In genomic region chr20:50163570-50164317, GRCh38 we compare ENCODE assay signal across 9 cellular contexts. TPM values are rescaled to one million over a fixed set of nuclear protein-coding genes. Genes with fewer than 3 reads are reported as not detected.
A peak's percentile ranks its signal among the peaks of the same experiment; 100 is the strongest.
DNase-seq lines count a peak whose midpoint lies in the region; ATAC-seq and TF ChIP-seq lines count a peak whose summit lies in the region.
"Had no signal": no experiment of that assay in that cellular context is flagged by ENCODE, and none has a peak within 500 bp of the region (broad histone marks: within the 10 kb centered on the region; RNA-seq: fewer than 3 reads in every experiment).

No MANE protein-coding gene starts in this region.

- TF ChIP-seq CTCF in HFFc6 (IDR thresholded peaks at IDR 0.05) (no peak), WTC11 (IDR thresholded peaks at IDR 0.05) (no peak)

- H3K4me1 ChIP-seq in right cardiac atrium (ENCODE audit: control insufficient read depth, insufficient read depth, low read length) (no peaks in the 10 kb centered on the region), subcutaneous abdominal adipose tissue (ENCODE audit: control insufficient read depth in 5 of 5, insufficient read depth in 5 of 5, low read length in 5 of 5) (peaks cover 6 to 32% (median 21%) of the 10 kb centered on the region in 5 donors)

- DNase-seq in HFFc6 (no peak), WTC11 (ENCODE audit: low spot score) (no peak), right cardiac atrium (peak; percentile 42 to 69 (median 67)), middle frontal gyrus (ENCODE audit: extremely low spot score, low spot score) (no peak), NCI-H2227 (lab: John Stamatoyannopoulos, UW; ENCODE audit: unreplicated experiment) (no peak)
- DNase-seq: NCI-H526 treated with DMSO at 0.1 percent for 48 hours had no signal

- H3K27ac Mint-ChIP-seq in HFFc6 (peak overlapping the region; percentile 64), WTC11 (peak overlapping the region; percentile 10; the same call in 1 of the 2 replicates)

- H3K36me3 Mint-ChIP-seq in HFFc6 (ENCODE audit: low read depth) (no peaks in the 10 kb centered on the region), WTC11 (no peaks in the 10 kb centered on the region)

- intact Hi-C loops in right cardiac atrium (cut with DNase I): loop anchor here in 1 of 4 donors (10.0 kb wide), 1 partner anchor 179 kb away; the partner anchor contains the start of gene SNAI1

- CTCF ChIA-PET in WTC11 (lab: Charles Lee): interaction anchor here (1.3 kb wide), 1 partner anchor 10 kb away, joined by 4 read pairs; the partner anchor contains the start of gene PEDS1

- POLR2A ChIA-PET in WTC11 (lab: Charles Lee): no interaction called here

- H3K27me3 ChIP-seq in right cardiac atrium (ENCODE audit: control insufficient read depth, insufficient read depth) (no peaks in the 10 kb centered on the region), subcutaneous abdominal adipose tissue (ENCODE audit: control insufficient read depth in 5 of 5, insufficient read depth in 4 of 5, low read length in 5 of 5) (no peaks in the 10 kb centered on the region)

- H3K4me1 Mint-ChIP-seq in HFFc6 (ENCODE audit: low read depth) (peaks cover 41% of the 10 kb centered on the region), WTC11 (peaks cover 20% of the 10 kb centered on the region)

- peaks cover 5% of the 10 kb centered on the region; the same call in 1 of the 2 replicates for H3K27me3 Mint-ChIP-seq in HFFc6 (ENCODE audit: insufficient read depth)
- H3K27me3 Mint-ChIP-seq in WTC11 (ENCODE audit: low read depth): peaks cover 3% of the 10 kb centered on the region; the same call in 1 of the 2 replicates

- 66% methylated on average over 9 of the region's 9 CpGs for WGBS in right cardiac atrium

- H3K4me3 Mint-ChIP-seq in HFFc6 (no peak overlapping the region), WTC11 (no peak overlapping the region)

- H3K9me3 Mint-ChIP-seq in HFFc6 (no peaks in the 10 kb centered on the region), WTC11 (no peaks in the 10 kb centered on the region)

- H3K9ac ChIP-seq in subcutaneous abdominal adipose tissue (ENCODE audit: low read length in 5 of 5): peak overlapping the region in 2 of 5 donors; percentile 26 to 28

- H3K36me3 ChIP-seq in subcutaneous abdominal adipose tissue (ENCODE audit: control insufficient read depth in 5 of 5, insufficient read depth in 5 of 5, low read length in 5 of 5): no peaks in the 10 kb centered on the region

- H3K4me3 ChIP-seq in right cardiac atrium (ENCODE audit: low read length): no peak overlapping the region
- no peak overlapping the region for H3K4me3 ChIP-seq in subcutaneous abdominal adipose tissue (ENCODE audit: low read depth in 1 of 5, low read length in 5 of 5)

- ATAC-seq in WTC11: no peak
- ATAC-seq in right cardiac atrium: peak in 1 of 2 donors; percentile 21
- no peak for ATAC-seq in GM21515 (IDR thresholded peaks at IDR 0.05; ENCODE audit: unreplicated experiment)
- no peak for ATAC-seq in HG02623 (IDR thresholded peaks at IDR 0.05; ENCODE audit: unreplicated experiment)

- H3K9me3 ChIP-seq in right cardiac atrium (ENCODE audit: control insufficient read depth, low read length): no peaks in the 10 kb centered on the region
- H3K9me3 ChIP-seq in subcutaneous abdominal adipose tissue (ENCODE audit: control insufficient read depth in 5 of 5, low read length in 5 of 5): no peaks in the 10 kb centered on the region

- peak overlapping the region; percentile 88 for H3K27ac ChIP-seq in right cardiac atrium (ENCODE audit: low read length)
- peak overlapping the region; percentile 89 for H3K27ac ChIP-seq in subcutaneous abdominal adipose tissue (ENCODE audit: low read depth, low read length)

TF ChIP-seq in WTC11, 78 proteins besides CTCF, POLR2A, EP300 and RAD21:
- TF ChIP-seq ZMAT4 (CRISPR knock-in tag; IDR thresholded peaks at IDR 0.05): no peak
- TF ChIP-seq ATF1 (CRISPR knock-in tag; IDR thresholded peaks at IDR 0.05): no peak
- TF ChIP-seq ATF3 (CRISPR knock-in tag; conservative IDR thresholded peaks at IDR 0.05): no peak
- TF ChIP-seq KAT7 (CRISPR knock-in tag; IDR thresholded peaks at IDR 0.05; ENCODE audit: borderline replicate concordance): no peak

RNA-seq across cellular contexts. Expression of gene PEDS1, which starts 10.2 kb away (rescaled TPM):
- total RNA-seq in HFFc6 (2021; fragmentation: NEBNext Ultra II Directional; extraction: Animal tissue kit (Norgen Biotek cat#: 25700)): 10 to 100 TPM; 25.8 to 29.8 (median 27.8) TPM
- total RNA-seq in WTC11 (2021) (35.0 to 36.7 TPM (median 35.6 TPM) in 3 replicates), right cardiac atrium (10 to 100 TPM; 19.3 to 25.2 (median 21.6) TPM)
- polyA plus RNA-seq in right cardiac atrium: 26.8 TPM

RNA-seq across cellular contexts. Expression of gene CEBPB, which starts 26.9 kb away (rescaled TPM):
- 10 to 100 TPM; 57.9 to 62.8 (median 59.8) TPM for total RNA-seq in HFFc6 (2021; fragmentation: NEBNext Ultra II Directional; extraction: Animal tissue kit (Norgen Biotek cat#: 25700))
- total RNA-seq in WTC11 (2021) (23.5 to 29.1 TPM (median 25.6 TPM) in 3 replicates), right cardiac atrium (10 to 100 TPM; 46.2 to 92.4 (median 64.3) TPM)
- polyA plus RNA-seq in right cardiac atrium: 16.4 TPM

RNA-seq across cellular contexts. Expression of gene UBE2V1, which starts 50.8 kb away (rescaled TPM):
- 100 to 1,000 TPM; 192 to 242 (median 210) TPM for total RNA-seq in HFFc6 (2021; fragmentation: NEBNext Ultra II Directional; extraction: Animal tissue kit (Norgen Biotek cat#: 25700))
- total RNA-seq in WTC11 (2021): 132 to 146 TPM (median 144 TPM) in 3 replicates
- total RNA-seq in right cardiac atrium: 100 to 1,000 TPM in 1 of 4 donors, 10 to 100 TPM in 3; 86.8 to 120 (median 91.9) TPM
- 86.0 TPM for polyA plus RNA-seq in right cardiac atrium

Comparison
In these comparisons a context has a peak if more than half of its experiments do, and no peak if none do; other contexts are left out.
1. DNase-seq: peak in right cardiac atrium (3 of 3); none in HFFc6 (single experiment), WTC11 (single experiment), middle frontal gyrus (single experiment) and NCI-H2227 (single experiment).